27 cellular contexts compared by ENCODE assay signal in genomic region chr16:17676171-17676570, GRCh38.
"Had no signal": no experiment of that assay in that cellular context is flagged by ENCODE, and none has a peak within 500 bp of the region (broad histone marks: within the 10 kb centered on the region; RNA-seq: fewer than 3 reads in every experiment).

No MANE protein-coding gene starts in this region.

- H3K27me3 Mint-ChIP-seq: type B pancreatic cell had no signal

- H3K4me3 Mint-ChIP-seq: stimulated activated effector memory CD8-positive, alpha-beta T cell treated with anti-CD3 and anti-CD28 coated beads, Interleukin-12 subunit alpha, Interleukin-12 subunit beta, amount 100 ng/mL, for 72 hours; stimulated activated naive B cell treated with anti-CD40 and anti-IgM and Interleukin-4, amounts not matched to agents 10 μg/mL and 1 μg/mL and 100 μg/mL, for 72 hours; stimulated activated naive CD8-positive, alpha-beta T cell treated with anti-CD3 and anti-CD28 coated beads, Interleukin-15, amount 100 ng/mL, for 72 hours; stimulated activated naive CD8-positive, alpha-beta T cell treated with anti-CD3 and anti-CD28 coated beads, Interleukin-15, Interleukin-2, amounts not matched to agents 100 ng/mL and 50 ng/mL, for 24 hours; type B pancreatic cell had no signal

- H3K4me1 Mint-ChIP-seq: stimulated activated effector memory CD8-positive, alpha-beta T cell treated with anti-CD3 and anti-CD28 coated beads, Interleukin-12 subunit alpha, Interleukin-12 subunit beta, amount 100 ng/mL, for 72 hours; stimulated activated naive B cell treated with anti-CD40 and anti-IgM and Interleukin-4, amounts not matched to agents 10 μg/mL and 1 μg/mL and 100 μg/mL, for 72 hours; stimulated activated naive CD8-positive, alpha-beta T cell treated with anti-CD3 and anti-CD28 coated beads, Interleukin-15, amount 100 ng/mL, for 72 hours had no signal

- H3K36me3 ChIP-seq: stomach, suprapubic skin, thoracic aorta, thyroid gland, tibial artery, tibial nerve, transverse colon, upper lobe of left lung, upper lobe of right lung, uterus, vagina had no signal

- H3K27ac ChIP-seq: stomach, suprapubic skin, testis, thoracic aorta, thyroid gland, tibial artery, tibial nerve, transverse colon, upper lobe of left lung, upper lobe of right lung, uterus, vagina had no signal

- H3K27ac Mint-ChIP-seq: stimulated activated effector memory CD8-positive, alpha-beta T cell treated with anti-CD3 and anti-CD28 coated beads, Interleukin-12 subunit alpha, Interleukin-12 subunit beta, amount 100 ng/mL, for 72 hours; stimulated activated naive B cell treated with anti-CD40 and anti-IgM and Interleukin-4, amounts not matched to agents 10 μg/mL and 1 μg/mL and 100 μg/mL, for 72 hours; stimulated activated naive CD8-positive, alpha-beta T cell treated with anti-CD3 and anti-CD28 coated beads, Interleukin-15, amount 100 ng/mL, for 72 hours; stimulated activated naive CD8-positive, alpha-beta T cell treated with anti-CD3 and anti-CD28 coated beads, Interleukin-15, Interleukin-2, amounts not matched to agents 100 ng/mL and 50 ng/mL, for 24 hours; type B pancreatic cell had no signal

- ATAC-seq: stimulated activated effector memory CD8-positive, alpha-beta T cell treated with anti-CD3 and anti-CD28 coated beads, Interleukin-12 subunit alpha, Interleukin-12 subunit beta, amount 100 ng/mL, for 72 hours; stimulated activated naive B cell treated with anti-CD40 and anti-IgM and Interleukin-4, amounts not matched to agents 10 μg/mL and 1 μg/mL and 100 μg/mL, for 72 hours; stimulated activated naive CD8-positive, alpha-beta T cell treated with anti-CD3 and anti-CD28 coated beads, Interleukin-15, amount 100 ng/mL, for 72 hours; stimulated activated naive CD8-positive, alpha-beta T cell treated with anti-CD3 and anti-CD28 coated beads, Interleukin-15, Interleukin-2, amounts not matched to agents 100 U/mL and 50 U/mL, for 24 hours; upper lobe of right lung had no signal

- H3K27me3 ChIP-seq: stomach, suprapubic skin, testis, thyroid gland, tibial artery, tibial nerve, transverse colon, upper lobe of left lung, upper lobe of right lung, uterus, vagina had no signal

- H3K36me3 Mint-ChIP-seq: stimulated activated effector memory CD8-positive, alpha-beta T cell treated with anti-CD3 and anti-CD28 coated beads, Interleukin-12 subunit alpha, Interleukin-12 subunit beta, amount 100 ng/mL, for 72 hours; type B pancreatic cell had no signal

- H3K4me3 ChIP-seq: stomach, suprapubic skin, testis, thoracic aorta, thyroid gland, tibial artery, tibial nerve, transverse colon, upper lobe of left lung, upper lobe of right lung, uterus, vagina had no signal

- DNase-seq: stimulated activated CD4-positive, alpha-beta T cell treated with anti-CD3 and anti-CD28 coated beads, Interleukin-2, amount 100 ng/mL, for 48 hours; stimulated activated CD4-positive, alpha-beta T cell treated with anti-CD3 and anti-CD28 coated beads, Interleukin-4, amount 100 ng/mL, for 1 hour; stimulated activated CD4-positive, alpha-beta T cell treated with anti-CD3 and anti-CD28 coated beads, Interleukin-4, amount 100 ng/mL, for 24 hours; stimulated activated CD4-positive, alpha-beta T cell treated with anti-CD3 and anti-CD28 coated beads, Interleukin-4, amount 100 ng/mL, for 4 hours; stimulated activated CD8-positive, alpha-beta memory T cell treated with anti-CD3 and anti-CD28 coated beads, Interleukin-4, amount 100 ng/mL, for 48 hours; stimulated activated naive B cell treated with anti-CD40 and anti-IgM and Interleukin-4, amounts not matched to agents 10 μg/mL and 1 μg/mL and 100 μg/mL, for 72 hours; stimulated activated naive CD4-positive, alpha-beta T cell; stimulated activated naive CD4-positive, alpha-beta T cell treated with Interleukin-2 at 50 U/mL for 16 hours; stimulated activated naive CD8-positive, alpha-beta T cell treated with anti-CD3 and anti-CD28 coated beads, Interleukin-15, amount 100 ng/mL, for 72 hours; stimulated activated naive CD8-positive, alpha-beta T cell treated with anti-CD3 and anti-CD28 coated beads, Interleukin-15, Interleukin-2, amounts not matched to agents 100 U/mL and 50 U/mL, for 24 hours; stomach; substantia nigra; testis; thyroid gland; tibial artery; transverse colon; trophoblast cell; upper lobe of left lung; upper lobe of right lung; uterus had no signal

- H3K4me1 ChIP-seq: stomach, suprapubic skin, testis, thyroid gland, tibial artery, tibial nerve, transverse colon, upper lobe of left lung, upper lobe of right lung, uterus, vagina had no signal

- H3K9me3 ChIP-seq: suprapubic skin, testis, thoracic aorta, thyroid gland, upper lobe of left lung, upper lobe of right lung, vagina had no signal
